Comparison of ENCODE assay signal across 27 cellular contexts in genomic region chr1:45660336-45660735, GRCh38.
"Had no signal": no experiment of that assay in that cellular context is flagged by ENCODE, and none has a peak within 500 bp of the region (broad histone marks: within the 10 kb centered on the region; RNA-seq: fewer than 3 reads in every experiment).

No MANE protein-coding gene starts in this region.

- H3K36me3 Mint-ChIP-seq: natural killer cell had no signal

- H3K27ac ChIP-seq: colonic mucosa, esophagus squamous epithelium, parathyroid adenoma, right atrium auricular region, skin epidermis, spleen, testis, tibial artery, upper lobe of left lung had no signal

- DNase-seq: colonic mucosa; dermis blood vessel endothelial cell; effector memory CD4-positive, alpha-beta T cell; erythroblast; esophagus squamous epithelium; foreskin melanocyte; kidney; natural killer cell; spleen; stimulated activated CD4-positive, alpha-beta T cell treated with anti-CD3 and anti-CD28 coated beads, Interleukin-4, amount 100 ng/mL, for 4 hours; stimulated activated naive CD8-positive, alpha-beta T cell treated with anti-CD3 and anti-CD28 coated beads, Interleukin-15, Interleukin-2, amounts not matched to agents 100 U/mL and 50 U/mL, for 24 hours; substantia nigra; testis; tibial artery; upper lobe of left lung had no signal

- H3K9ac ChIP-seq: parathyroid adenoma had no signal

- H3K9me3 ChIP-seq: colonic mucosa, esophagus squamous epithelium, neutrophil, right atrium auricular region, spleen, testis, tibial artery, upper lobe of left lung had no signal

- H3K27ac Mint-ChIP-seq: progenitor cell of endocrine pancreas; stimulated activated memory B cell treated with anti-CD40 and anti-IgM and Interleukin-4, amounts not matched to agents 10 μg/mL and 1 μg/mL and 100 μg/mL, for 72 hours had no signal

- H3K27me3 ChIP-seq: colonic mucosa, esophagus squamous epithelium, neutrophil, right atrium auricular region, spleen, testis, tibial artery, upper lobe of left lung had no signal

- H3K4me3 ChIP-seq: colonic mucosa, esophagus squamous epithelium, lung, right atrium auricular region, skin epidermis, spleen, testis, tibial artery, upper lobe of left lung had no signal

- H3K9me3 Mint-ChIP-seq: memory B cell; natural killer cell; neural crest cell; stimulated activated memory B cell treated with anti-CD40 and anti-IgM and Interleukin-4, amounts not matched to agents 10 μg/mL and 1 μg/mL and 100 μg/mL, for 72 hours had no signal

- H3K4me3 Mint-ChIP-seq: memory B cell; natural killer cell; neural crest cell; stimulated activated memory B cell treated with anti-CD40 and anti-IgM and Interleukin-4, amounts not matched to agents 10 μg/mL and 1 μg/mL and 100 μg/mL, for 72 hours had no signal

- FAIRE-seq: endometrium, kidney, urothelium cell line had no signal

- ATAC-seq: left lobe of liver; natural killer cell; stimulated activated memory B cell treated with anti-CD40 and anti-IgM and Interleukin-4, amounts not matched to agents 10 μg/mL and 1 μg/mL and 100 μg/mL, for 72 hours; stimulated activated naive CD8-positive, alpha-beta T cell treated with anti-CD3 and anti-CD28 coated beads, Interleukin-15, Interleukin-2, amounts not matched to agents 100 U/mL and 50 U/mL, for 24 hours had no signal

- H3K27me3 Mint-ChIP-seq: memory B cell; progenitor cell of endocrine pancreas; stimulated activated memory B cell treated with anti-CD40 and anti-IgM and Interleukin-4, amounts not matched to agents 10 μg/mL and 1 μg/mL and 100 μg/mL, for 72 hours had no signal

- H2AFZ ChIP-seq: parathyroid adenoma had no signal

- H3K4me1 ChIP-seq: colonic mucosa, parathyroid adenoma, testis, upper lobe of left lung had no signal
